Comparison of ENCODE assay signal across 11 cellular contexts in the genomic region with DNA sequence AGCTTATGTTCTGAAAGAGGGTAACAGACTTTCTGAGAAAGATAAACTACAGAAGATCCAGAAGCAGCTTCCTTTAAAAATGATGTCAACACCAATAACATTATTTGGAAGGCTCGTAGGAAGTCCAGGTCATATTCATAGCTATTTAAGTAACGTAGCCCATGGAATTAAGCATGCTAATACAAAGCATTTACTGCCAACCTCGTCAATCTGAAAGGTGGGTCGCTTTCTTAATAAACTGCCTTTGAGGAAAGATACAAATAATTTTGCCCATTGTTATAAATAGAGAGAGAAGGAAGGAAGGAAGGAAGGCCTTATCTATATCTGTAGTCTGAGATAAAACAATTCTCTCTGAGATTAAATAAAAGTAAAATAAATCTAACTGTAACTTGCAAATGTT.
A peak's percentile ranks its signal among the peaks of the same experiment; 100 is the strongest.
DNase-seq lines count a peak whose midpoint lies in the region; TF ChIP-seq lines count a peak whose summit lies in the region.
"Had no signal": no experiment of that assay in that cellular context is flagged by ENCODE, and none has a peak within 500 bp of the region (broad histone marks: within the 10 kb centered on the region; RNA-seq: fewer than 3 reads in every experiment).

No MANE protein-coding gene starts in this region.

- TF ChIP-seq CTCF in hepatocyte (IDR thresholded peaks at IDR 0.05; ENCODE audit: poor library complexity) (no peak), OCI-LY7 (conservative IDR thresholded peaks at IDR 0.05; ENCODE audit: low read length) (no peak), GM13977 (IDR thresholded peaks at IDR 0.05; ENCODE audit: extremely low read depth, insufficient read depth, missing control alignments) (no peak)

- H2AFZ ChIP-seq in hepatocyte: no peak overlapping the region
- no peak overlapping the region for H2AFZ ChIP-seq in OCI-LY7 (ENCODE audit: low read length)

- H3K9me2 ChIP-seq in hepatocyte (replicated peaks; ENCODE audit: insufficient read depth): no peaks in the 10 kb centered on the region
- H3K9me2 ChIP-seq in OCI-LY7 (ENCODE audit: insufficient read depth, low read length): no peaks in the 10 kb centered on the region

- in situ Hi-C loops in ACHN (cut with HindIII; ENCODE audit: low pct_ligation_motif_present, low pct_unique_long_range_greater_than_20kb, low sequenced_read_pairs) (no loop called here), GM13977 (cut with MboI; ENCODE audit: low pct_unique_long_range_greater_than_20kb, low sequenced_read_pairs, unreplicated experiment) (loop anchor here (25.0 kb wide), 1 partner anchor 507 kb away; no protein-coding TSS in a partner anchor)

- no peaks in the 10 kb centered on the region for H3K27me3 ChIP-seq in hepatocyte

- CTCF ChIA-PET in OCI-LY7 (lab: Charles Lee; ENCODE audit: unreplicated experiment): no interaction called here

- peak overlapping the region; percentile 9 for H3K27ac ChIP-seq in angular gyrus (ENCODE audit: low read depth, low read length)
- peak overlapping the region; percentile 65 for H3K27ac ChIP-seq in hepatocyte
- peak overlapping the region in 16 of 21 experiments; percentile 1 to 84 (median 46) for H3K27ac ChIP-seq in skin epidermis
- no peak overlapping the region for H3K27ac ChIP-seq in OCI-LY7 (ENCODE audit: low read depth, low read length, poor library complexity, severe bottlenecking)

- H3K79me2 ChIP-seq in hepatocyte: peaks cover 35% of the 10 kb centered on the region
- H3K79me2 ChIP-seq in OCI-LY7 (ENCODE audit: insufficient read depth, low read depth, low read length): no peaks in the 10 kb centered on the region

- H3K4me2 ChIP-seq in hepatocyte (peak overlapping the region; percentile 64), OCI-LY7 (ENCODE audit: low read length) (no peak overlapping the region)

- WGBS in hepatocyte (ENCODE audit: low lambda C conversion rate, missing lambda C conversion rate): 65% methylated on average over 4 of the region's 4 CpGs

- intact Hi-C loops in OCI-LY7 (cut with micrococcal nuclease; ENCODE audit: unreplicated experiment): no loop called here

- BruUV-seq in OCI-LY7 (replicated peaks; lab: Mats Ljungman, UMichigan): no TSS peak

- H3K4me1 ChIP-seq in hepatocyte (ENCODE audit: insufficient read depth) (peaks cover 20% of the 10 kb centered on the region), OCI-LY7 (ENCODE audit: insufficient read depth, low read length, poor library complexity, severe bottlenecking) (no peaks in the 10 kb centered on the region)

- DNase-seq in hepatocyte (ENCODE audit: low spot score) (no peak), OCI-LY7 (ENCODE audit: low spot score) (no peak), ACHN (no peak), GM13977 (ENCODE audit: low spot score) (no peak), NCI-H345 treated with DMSO at 0.1 percent for 48 hours (lab: John Stamatoyannopoulos, UW; ENCODE audit: unreplicated experiment) (no peak)
- DNase-seq: activated naive CD8-positive, alpha-beta T cell treated with anti-CD3 and anti-CD28 coated beads, Interleukin-2, amount 50 U/mL, for 24 hours; CD8-positive, alpha-beta T cell; NCI-H2081 had no signal

- H3K9me3 ChIP-seq in hepatocyte (ENCODE audit: low read depth) (no peaks in the 10 kb centered on the region), OCI-LY7 (ENCODE audit: low read length) (no peaks in the 10 kb centered on the region)

- H3K4me3 ChIP-seq in GM08714 (ENCODE audit: low read length): peak overlapping the region; percentile 99; the same call in 1 of the 2 replicates
- H3K4me3 ChIP-seq in hepatocyte: no peak overlapping the region
- H3K4me3 ChIP-seq in skin epidermis: peak overlapping the region in 3 of 7 experiments; percentile 16 to 34 (median 20)
- no peak overlapping the region for H3K4me3 ChIP-seq in OCI-LY7 (ENCODE audit: low read depth, low read length, poor library complexity, severe bottlenecking)

- POLR2A ChIA-PET in OCI-LY7 (lab: Charles Lee): interaction anchor here (1.0 kb wide), 1 partner anchor 10 kb away, joined by 3 read pairs; no protein-coding TSS in a partner anchor

- no peaks in the 10 kb centered on the region for H4K20me1 ChIP-seq in hepatocyte (ENCODE audit: insufficient read depth, poor library complexity, severe bottlenecking)
- H4K20me1 ChIP-seq in OCI-LY7 (ENCODE audit: insufficient read depth, low read length): no peaks in the 10 kb centered on the region

- H3K36me3 ChIP-seq in hepatocyte (replicated peaks; ENCODE audit: insufficient read depth, low read depth) (no peaks in the 10 kb centered on the region), OCI-LY7 (ENCODE audit: insufficient read depth, low read length) (no peaks in the 10 kb centered on the region)
